12 cellular contexts compared by ENCODE assay signal in genomic region chr1:171784779-171785178, GRCh38. TPM values are rescaled to one million over a fixed set of nuclear protein-coding genes. Genes with fewer than 3 reads are reported as not detected.
DNase-seq lines count a peak whose midpoint lies in the region; ATAC-seq and TF ChIP-seq lines count a peak whose summit lies in the region.
"Had no signal": no experiment of that assay in that cellular context is flagged by ENCODE, and none has a peak within 500 bp of the region (broad histone marks: within the 10 kb centered on the region; RNA-seq: fewer than 3 reads in every experiment).

No MANE protein-coding gene starts in this region.

- no peak overlapping the region for H3K4ac ChIP-seq in trophoblast cell (ENCODE audit: low read depth, low read length)

- peaks cover 6% of the 10 kb centered on the region for H3K79me1 ChIP-seq in trophoblast cell (ENCODE audit: low read length)

- H2BK120ac ChIP-seq in trophoblast cell (ENCODE audit: insufficient read depth, low read length, poor library complexity): no peak overlapping the region

- H3K27me3 Mint-ChIP-seq in mesothelial cell of epicardium (ENCODE audit: low read depth) (no peaks in the 10 kb centered on the region), GM23338 (ENCODE audit: insufficient read depth, low read depth, poor library complexity) (peaks cover 9% of the 10 kb centered on the region)

- H3K36me3 Mint-ChIP-seq in mesothelial cell of epicardium (peaks cover 30% of the 10 kb centered on the region), GM23338 (ENCODE audit: low read depth) (peaks cover 73% of the 10 kb centered on the region)

- H2AK5ac ChIP-seq in trophoblast cell (ENCODE audit: low read length): no peak overlapping the region

- H3K36me3 ChIP-seq in DND-41 (ENCODE audit: insufficient read depth, low read length) (peaks cover 61% of the 10 kb centered on the region), PC-9 (ENCODE audit: low read depth) (peaks cover 29% of the 10 kb centered on the region), GM23338 (ENCODE audit: insufficient read depth) (peaks cover 42% of the 10 kb centered on the region), trophoblast cell (ENCODE audit: control insufficient read depth in 1 of 2, insufficient read depth in 2 of 2, low read length in 2 of 2) (peaks cover 21 to 44% of the 10 kb centered on the region in 2 experiments)

- H4K20me1 ChIP-seq in DND-41 (ENCODE audit: insufficient read depth, low read length) (peaks cover 8% of the 10 kb centered on the region; the same call in 1 of the 2 replicates), PC-9 (ENCODE audit: insufficient read depth) (peaks cover 14% of the 10 kb centered on the region; the same call in 1 of the 2 replicates), GM23338 (replicated peaks; ENCODE audit: insufficient read depth) (peaks cover 30% of the 10 kb centered on the region)

- H4K12ac ChIP-seq in trophoblast cell (ENCODE audit: low read depth, low read length): no peak overlapping the region

- no peak overlapping the region for H4K8ac ChIP-seq in trophoblast cell (ENCODE audit: low read depth, low read length)

- no peaks in the 10 kb centered on the region for H3K9me3 ChIP-seq in DND-41 (ENCODE audit: insufficient read depth, low read length, severe bottlenecking)
- H3K9me3 ChIP-seq in PC-9 (ENCODE audit: insufficient read depth, low read depth): no peaks in the 10 kb centered on the region
- H3K9me3 ChIP-seq in trophoblast cell (ENCODE audit: insufficient read depth, low read depth, low read length): peaks cover 2% of the 10 kb centered on the region
- H3K9me3 ChIP-seq: right atrium auricular region had no signal

- no peaks in the 10 kb centered on the region for H3K27me3 ChIP-seq in DND-41 (ENCODE audit: insufficient read depth, low read length, poor library complexity)
- H3K27me3 ChIP-seq in PC-9 (ENCODE audit: insufficient read depth, low read depth): no peaks in the 10 kb centered on the region
- H3K27me3 ChIP-seq in GM23338 (ENCODE audit: insufficient read depth): no peaks in the 10 kb centered on the region
- no peaks in the 10 kb centered on the region for H3K27me3 ChIP-seq in trophoblast cell (ENCODE audit: insufficient read depth, low read length)
- H3K27me3 ChIP-seq: right atrium auricular region had no signal

- H2AFZ ChIP-seq in DND-41 (ENCODE audit: low read depth, low read length): no peak overlapping the region
- no peak overlapping the region for H2AFZ ChIP-seq in PC-9
- no peak overlapping the region for H2AFZ ChIP-seq in GM23338
- no peak overlapping the region for H2AFZ ChIP-seq in trophoblast cell (ENCODE audit: insufficient read depth, low read length, poor library complexity)

- H3K27ac Mint-ChIP-seq in mesothelial cell of epicardium (peak overlapping the region; percentile 10), GM23338 (no peak overlapping the region)

- no TSS peak for BruUV-seq in PC-9 (replicated peaks; lab: Mats Ljungman, UMichigan)

- no peak overlapping the region for H3K14ac ChIP-seq in trophoblast cell (ENCODE audit: low read length)

- CTCF ChIA-PET in PC-9 (lab: Charles Lee): no interaction called here

- H3K79me2 ChIP-seq in DND-41 (ENCODE audit: insufficient read depth, low read length): peaks cover 50% of the 10 kb centered on the region
- H3K79me2 ChIP-seq in PC-9 (ENCODE audit: low read depth): peaks cover 45% of the 10 kb centered on the region
- peaks cover 63% of the 10 kb centered on the region for H3K79me2 ChIP-seq in GM23338 (replicated peaks; ENCODE audit: insufficient read depth)
- peaks cover 7% of the 10 kb centered on the region for H3K79me2 ChIP-seq in trophoblast cell (ENCODE audit: control insufficient read depth, insufficient read depth, low read length, poor library complexity)

- H3K23ac ChIP-seq in trophoblast cell (ENCODE audit: low read length): no peak overlapping the region

- H3K4me1 ChIP-seq in DND-41 (ENCODE audit: insufficient read depth, low read length) (peaks cover 42% of the 10 kb centered on the region), PC-9 (replicated peaks; ENCODE audit: insufficient read depth) (peaks cover 20% of the 10 kb centered on the region), GM23338 (ENCODE audit: insufficient read depth) (peaks cover 14% of the 10 kb centered on the region; the same call in 1 of the 2 replicates), trophoblast cell (ENCODE audit: control insufficient read depth in 1 of 2, insufficient read depth in 2 of 2, low read length in 2 of 2) (peaks cover 0 to 12% of the 10 kb centered on the region in 2 experiments)

- H2BK12ac ChIP-seq in trophoblast cell (ENCODE audit: low read length): no peak overlapping the region

- H3K9ac ChIP-seq in DND-41 (ENCODE audit: low read depth, low read length) (no peak overlapping the region), trophoblast cell (ENCODE audit: low read length) (no peak overlapping the region)

- H3K27ac ChIP-seq in DND-41 (ENCODE audit: low read length): no peak overlapping the region
- no peak overlapping the region for H3K27ac ChIP-seq in PC-9
- no peak overlapping the region for H3K27ac ChIP-seq in GM23338 (ENCODE audit: low read depth)
- no peak overlapping the region for H3K27ac ChIP-seq in trophoblast cell (ENCODE audit: low read depth, low read length)
- H3K27ac ChIP-seq: right atrium auricular region had no signal

- ATAC-seq in DND-41 (ENCODE audit: insufficient read depth, low read depth) (no peak), GM23338 (no peak), HG03432 (IDR thresholded peaks at IDR 0.05; ENCODE audit: unreplicated experiment) (no peak)

- no peak overlapping the region for H4K91ac ChIP-seq in trophoblast cell (ENCODE audit: low read depth, low read length)

- H3K9me2 ChIP-seq in PC-9 (ENCODE audit: insufficient read depth) (no peaks in the 10 kb centered on the region), GM23338 (ENCODE audit: insufficient read depth) (no peaks in the 10 kb centered on the region)

- DNase-seq in DND-41 (no peak), GM19240 (ENCODE audit: insufficient read length, low spot score) (peak; percentile 18), PC-9 (no peak), mesothelial cell of epicardium (ENCODE audit: low spot score in 2 of 2, unreplicated experiment in 2 of 2) (no peak), globus pallidus (ENCODE audit: low spot score) (no peak), GM23338 (ENCODE audit: low spot score) (no peak), trophoblast cell (no peak)
- DNase-seq: foreskin fibroblast, KG1, NCI-H2107 had no signal

- peak overlapping the region; percentile 28 for H3K4me3 Mint-ChIP-seq in mesothelial cell of epicardium
- H3K4me3 Mint-ChIP-seq in GM23338: no peak overlapping the region

- POLR2A ChIA-PET in PC-9 (lab: Charles Lee; ENCODE audit: unreplicated experiment): interaction anchor here (0.6 kb wide), 1 partner anchor 32 kb away, joined by 7 read pairs; no protein-coding TSS in a partner anchor

- TF ChIP-seq CTCF in DND-41 (IDR thresholded peaks at IDR 0.05; ENCODE audit: borderline replicate concordance, extremely low read depth, low read length, poor library complexity, severe bottlenecking): no peak
- no peak for TF ChIP-seq CTCF in PC-9 (conservative IDR thresholded peaks at IDR 0.05)
- no peak for TF ChIP-seq CTCF in mesothelial cell of epicardium (IDR thresholded peaks at IDR 0.05; ENCODE audit: unreplicated experiment)
- no peak for TF ChIP-seq CTCF in GM23338 (conservative IDR thresholded peaks at IDR 0.05; ENCODE audit: low read depth in 2 of 2)

- no peak overlapping the region for H2BK5ac ChIP-seq in trophoblast cell (ENCODE audit: low read depth, low read length, poor library complexity)

- peaks cover 16% of the 10 kb centered on the region; the same call in 1 of the 2 replicates for H3F3A ChIP-seq in PC-9 (ENCODE audit: insufficient read depth, low read depth)
- H3F3A ChIP-seq in GM23338 (replicated peaks; ENCODE audit: low read depth): peaks cover 10% of the 10 kb centered on the region

- H3K9me3 Mint-ChIP-seq in mesothelial cell of epicardium: no peaks in the 10 kb centered on the region
- no peaks in the 10 kb centered on the region for H3K9me3 Mint-ChIP-seq in GM23338

- H3K4me2 ChIP-seq in DND-41 (ENCODE audit: insufficient read depth, low read length) (peak overlapping the region; percentile 68), PC-9 (0 out of 2 replicates have a peak overlapping the region, but pooled peaks have one; percentile 1), GM23338 (no peak overlapping the region), trophoblast cell (ENCODE audit: low read length) (no peak overlapping the region)

- H3K4me1 Mint-ChIP-seq in mesothelial cell of epicardium (peaks cover 42% of the 10 kb centered on the region), GM23338 (peaks cover 15% of the 10 kb centered on the region)

- intact Hi-C loops in PC-9 (cut with micrococcal nuclease; ENCODE audit: unreplicated experiment): loop anchor here (5.0 kb wide), 1 partner anchor 137 kb away; no protein-coding TSS in a partner anchor

- H3K18ac ChIP-seq in trophoblast cell (ENCODE audit: low read length): no peak overlapping the region

- H3K4me3 ChIP-seq in DND-41 (ENCODE audit: low read depth in 1 of 2, low read length in 2 of 2) (no peak overlapping the region), PC-9 (no peak overlapping the region), GM23338 (no peak overlapping the region), trophoblast cell (ENCODE audit: low read depth, low read length) (no peak overlapping the region)
- H3K4me3 ChIP-seq: right atrium auricular region had no signal

TF ChIP-seq in GM23338, 12 proteins besides CTCF, POLR2A, EP300 and RAD21 (continues in another document):
- TF ChIP-seq EZH2 (IDR thresholded peaks at IDR 0.05; ENCODE audit: low read depth, unreplicated experiment): no peak
- no peak for TF ChIP-seq JUNB (IDR thresholded peaks at IDR 0.05; ENCODE audit: unreplicated experiment)
- TF ChIP-seq NANOG (IDR thresholded peaks at IDR 0.05; ENCODE audit: borderline replicate concordance): no peak

RNA-seq across cellular contexts. Expression of gene METTL13, which starts 3.3 kb away (rescaled TPM):
- 32.2 and 35.9 TPM in 2 replicates for total RNA-seq in PC-9 (2021)
- total RNA-seq in mesothelial cell of epicardium: 27.4 to 32.5 TPM (median 30.2 TPM) in 3 replicates
- 43.8 and 45.4 TPM in 2 replicates for total RNA-seq in GM23338 (2014; rRNA removed; shearing (Covaris generic))
- 19.2 and 21.0 TPM in 2 replicates for polyA plus RNA-seq in GM23338 (2016; fragmentation: Nextera tagmentation; extraction: Ambion mirVana)
- 12.7 TPM in 2 replicates for polyA plus RNA-seq in trophoblast cell (2013)

RNA-seq across cellular contexts. Expression of gene VAMP4, which starts 42.9 kb away (rescaled TPM):
- 5.2 and 9.8 TPM in 2 replicates for total RNA-seq in PC-9 (2021)
- 8.1 to 8.5 TPM (median 8.4 TPM) in 3 replicates for total RNA-seq in mesothelial cell of epicardium
- 7.3 and 9.0 TPM in 2 replicates for total RNA-seq in GM23338 (2014; rRNA removed; shearing (Covaris generic))
- polyA plus RNA-seq in GM23338 (2016; fragmentation: Nextera tagmentation; extraction: Ambion mirVana): 7.4 and 7.7 TPM in 2 replicates
- polyA plus RNA-seq in trophoblast cell (2013): 3.7 and 4.1 TPM in 2 replicates

RNA-seq across cellular contexts. Expression of gene DNM3, which starts 56.5 kb away (rescaled TPM):
- total RNA-seq in PC-9 (2021) (0.78 and 1.7 TPM in 2 replicates), mesothelial cell of epicardium (4.7 to 5.0 TPM (median 4.9 TPM) in 3 replicates)
- total RNA-seq in GM23338 (2014; rRNA removed; shearing (Covaris generic)): 4.6 and 12.2 TPM in 2 replicates
- polyA plus RNA-seq in GM23338 (2016; fragmentation: Nextera tagmentation; extraction: Ambion mirVana): 4.2 and 5.2 TPM in 2 replicates
- 0.44 and 0.53 TPM in 2 replicates for polyA plus RNA-seq in trophoblast cell (2013)

Comparison
In these comparisons a context has a peak if more than half of its experiments do, and no peak if none do; other contexts are left out.
1. H3K4me2 ChIP-seq: peak in DND-41 (single experiment) and PC-9 (single experiment); none in GM23338 (single experiment) and trophoblast cell (single experiment).